In genomic region chr10:80501913-80502521, GRCh38 we compare ENCODE assay signal across 10 cellular contexts. TPM values are rescaled to one million over a fixed set of nuclear protein-coding genes. Genes with fewer than 3 reads are reported as not detected.
DNase-seq lines count a peak whose midpoint lies in the region; ATAC-seq and TF ChIP-seq lines count a peak whose summit lies in the region.
"Had no signal": no experiment of that assay in that cellular context is flagged by ENCODE, and none has a peak within 500 bp of the region (broad histone marks: within the 10 kb centered on the region; RNA-seq: fewer than 3 reads in every experiment).

No MANE protein-coding gene starts in this region.

- no peak overlapping the region for H2AFZ ChIP-seq in mesenchymal stem cell (ENCODE audit: low read depth, low read length)

- ATAC-seq in stimulated activated naive CD8-positive, alpha-beta T cell treated with anti-CD3 and anti-CD28 coated beads, Interleukin-15, Interleukin-2, amounts not matched to agents 100 U/mL and 50 U/mL, for 24 hours, result no peak
- no peak for ATAC-seq in GM21447 (IDR thresholded peaks at IDR 0.05; ENCODE audit: unreplicated experiment)
- ATAC-seq in GM18909 (IDR thresholded peaks at IDR 0.05; ENCODE audit: poor library complexity, unreplicated experiment), result no peak
- ATAC-seq: Panc1 had no signal

- DNase-seq in stimulated activated naive CD8-positive, alpha-beta T cell treated with anti-CD3 and anti-CD28 coated beads, Interleukin-15, Interleukin-2, amounts not matched to agents 100 U/mL and 50 U/mL, for 24 hours, result no peak
- DNase-seq in mesenchymal stem cell (no peak), vagina (ENCODE audit: extremely low spot score in 2 of 2) (no peak), SKM-1 treated with dmso at 0.1 percent for 144 hours (lab: John Stamatoyannopoulos, UW; ENCODE audit: unreplicated experiment) (no peak)
- DNase-seq: stimulated activated CD4-positive, alpha-beta T cell treated with anti-CD3 and anti-CD28 coated beads, Interleukin-4, amount 100 ng/mL, for 4 hours had no signal

- WGBS in mesenchymal stem cell, result 77% methylated on average over 13 of the region's 13 CpGs

- no peaks in the 10 kb centered on the region for H3K79me1 ChIP-seq in mesenchymal stem cell (replicated peaks; ENCODE audit: low read length, poor library complexity, severe bottlenecking)

- H4K8ac ChIP-seq in mesenchymal stem cell (ENCODE audit: low read length), result peak overlapping the region; percentile 66

- peak overlapping the region in 1 of 2 experiments; percentile 25 for H3K4me3 ChIP-seq in mesenchymal stem cell (ENCODE audit: insufficient read depth in 1 of 2, low read depth in 1 of 2, low read length in 2 of 2)
- no peak overlapping the region for H3K4me3 ChIP-seq in vagina

- H3K4me2 ChIP-seq in mesenchymal stem cell (ENCODE audit: low read length, poor library complexity, severe bottlenecking), result no peak overlapping the region

- peak overlapping the region; percentile 55 for H3K9ac ChIP-seq in mesenchymal stem cell (ENCODE audit: low read length)

- H3K4me1 Mint-ChIP-seq in stimulated activated naive CD8-positive, alpha-beta T cell treated with anti-CD3 and anti-CD28 coated beads, Interleukin-15, Interleukin-2, amounts not matched to agents 100 ng/mL and 50 ng/mL, for 24 hours (ENCODE audit: low read depth), result peaks cover 88% of the 10 kb centered on the region
- H3K4me1 Mint-ChIP-seq in brain, result peaks cover 92% of the 10 kb centered on the region

- H3K9me3 Mint-ChIP-seq in stimulated activated naive CD8-positive, alpha-beta T cell treated with anti-CD3 and anti-CD28 coated beads, Interleukin-15, Interleukin-2, amounts not matched to agents 100 ng/mL and 50 ng/mL, for 24 hours, result no peaks in the 10 kb centered on the region
- peaks cover under 1 to 15% (median 2%) of the 10 kb centered on the region in 5 experiments for H3K9me3 Mint-ChIP-seq in brain

- TF ChIP-seq CTCF in brain (conservative IDR thresholded peaks at IDR 0.05) (no peak), vagina (IDR thresholded peaks at IDR 0.05) (no peak)

- H3K23ac ChIP-seq in mesenchymal stem cell (ENCODE audit: low read length in 2 of 2), result peak overlapping the region in 1 of 2 experiments; percentile 67

- peak overlapping the region; percentile 95 for H3K27ac Mint-ChIP-seq in stimulated activated naive CD8-positive, alpha-beta T cell treated with anti-CD3 and anti-CD28 coated beads, Interleukin-15, Interleukin-2, amounts not matched to agents 100 ng/mL and 50 ng/mL, for 24 hours
- peak overlapping the region; percentile 4 to 85 (median 63) for H3K27ac Mint-ChIP-seq in brain

- peak overlapping the region in 1 of 2 experiments; percentile 61 for H3K14ac ChIP-seq in mesenchymal stem cell (ENCODE audit: low read length in 2 of 2)

- peak overlapping the region; percentile 33 to 55 for H3K18ac ChIP-seq in mesenchymal stem cell (ENCODE audit: low read depth in 1 of 2, low read length in 2 of 2)

- H4K91ac ChIP-seq in mesenchymal stem cell (ENCODE audit: low read length), result no peak overlapping the region

- peaks cover 7% of the 10 kb centered on the region for H3K36me3 Mint-ChIP-seq in stimulated activated naive CD8-positive, alpha-beta T cell treated with anti-CD3 and anti-CD28 coated beads, Interleukin-15, Interleukin-2, amounts not matched to agents 100 ng/mL and 50 ng/mL, for 24 hours (ENCODE audit: low read depth)
- H3K36me3 Mint-ChIP-seq in brain, result peaks cover 36% of the 10 kb centered on the region

- H3K4me1 ChIP-seq in mesenchymal stem cell (ENCODE audit: control insufficient read depth, insufficient read depth, low read depth, low read length) (peaks cover 76% of the 10 kb centered on the region), vagina (peaks cover 91% of the 10 kb centered on the region)

- H3K27ac ChIP-seq in mesenchymal stem cell (ENCODE audit: low read length, poor library complexity, severe bottlenecking) (peak overlapping the region; percentile 99), vagina (peak overlapping the region; percentile 91)

- H3K9me3 ChIP-seq in mesenchymal stem cell (ENCODE audit: control insufficient read depth, low read length) (no peaks in the 10 kb centered on the region), vagina (no peaks in the 10 kb centered on the region)

- peak overlapping the region; percentile 49 for H2BK5ac ChIP-seq in mesenchymal stem cell (ENCODE audit: low read depth, low read length, poor library complexity, severe bottlenecking)

- H3K4ac ChIP-seq in mesenchymal stem cell (ENCODE audit: low read depth in 1 of 2, low read length in 2 of 2), result peak overlapping the region; percentile 3 to 46

- H2BK15ac ChIP-seq in mesenchymal stem cell (ENCODE audit: low read depth, poor library complexity, severe bottlenecking), result no peak overlapping the region

- no peak for TF ChIP-seq POLR2A in vagina (IDR thresholded peaks at IDR 0.05)

- no peaks in the 10 kb centered on the region for H3K27me3 Mint-ChIP-seq in stimulated activated naive CD8-positive, alpha-beta T cell treated with anti-CD3 and anti-CD28 coated beads, Interleukin-15, Interleukin-2, amounts not matched to agents 100 ng/mL and 50 ng/mL, for 24 hours
- peaks cover 3% of the 10 kb centered on the region for H3K27me3 Mint-ChIP-seq in brain

- intact Hi-C loops in vagina (cut with DNase I), result loop anchor here (5.0 kb wide), 2 partner anchors 55 to 120 kb away; no protein-coding TSS in a partner anchor

- H2AK5ac ChIP-seq in mesenchymal stem cell (ENCODE audit: low read length, severe bottlenecking), result peak overlapping the region; percentile 78

- peaks cover 9 to 34% of the 10 kb centered on the region in 2 experiments for H3K36me3 ChIP-seq in mesenchymal stem cell (ENCODE audit: control insufficient read depth in 1 of 2, insufficient read depth in 2 of 2, low read depth in 1 of 2, low read length in 2 of 2)
- peaks cover 0 to under 1% of the 10 kb centered on the region in 2 donors for H3K36me3 ChIP-seq in vagina

- H2BK12ac ChIP-seq in mesenchymal stem cell (ENCODE audit: low read length in 2 of 2), result peak overlapping the region in 1 of 2 experiments; percentile 88

- peak overlapping the region; percentile 12 for H3K4me3 Mint-ChIP-seq in stimulated activated naive CD8-positive, alpha-beta T cell treated with anti-CD3 and anti-CD28 coated beads, Interleukin-15, Interleukin-2, amounts not matched to agents 100 ng/mL and 50 ng/mL, for 24 hours
- peak overlapping the region in 1 of 5 experiments; percentile 22 for H3K4me3 Mint-ChIP-seq in brain

- peak overlapping the region; percentile 51 for H2BK120ac ChIP-seq in mesenchymal stem cell (ENCODE audit: low read depth, low read length)

- H3K27me3 ChIP-seq in mesenchymal stem cell (ENCODE audit: control insufficient read depth in 1 of 2, insufficient read depth in 1 of 2, low read length in 2 of 2), result no peaks in the 10 kb centered on the region
- no peaks in the 10 kb centered on the region for H3K27me3 ChIP-seq in vagina

RNA-seq across cellular contexts. Expression of gene SH2D4B, which starts 35.7 kb away (rescaled TPM):
- polyA plus RNA-seq in brain (ENCODE audit: insufficient read depth, low read depth, low replicate concordance), result not detected
- not detected for polyA plus RNA-seq in mesenchymal stem cell (2013, experiment 1 of 2)
- polyA plus RNA-seq in mesenchymal stem cell (2013, experiment 2 of 2), result 0.01 TPM
- total RNA-seq in vagina, result not detected

RNA-seq across cellular contexts. Expression of gene TSPAN14, which starts 47.9 kb away (rescaled TPM):
- 70.4 TPM for polyA plus RNA-seq in brain (ENCODE audit: insufficient read depth, low read depth, low replicate concordance)
- 42.9 TPM for polyA plus RNA-seq in mesenchymal stem cell (2013, experiment 1 of 2)
- polyA plus RNA-seq in mesenchymal stem cell (2013, experiment 2 of 2), result 44.5 TPM
- 98.0 TPM for total RNA-seq in vagina
